1 cellular context compared by ENCODE assay signal in the genomic region with DNA sequence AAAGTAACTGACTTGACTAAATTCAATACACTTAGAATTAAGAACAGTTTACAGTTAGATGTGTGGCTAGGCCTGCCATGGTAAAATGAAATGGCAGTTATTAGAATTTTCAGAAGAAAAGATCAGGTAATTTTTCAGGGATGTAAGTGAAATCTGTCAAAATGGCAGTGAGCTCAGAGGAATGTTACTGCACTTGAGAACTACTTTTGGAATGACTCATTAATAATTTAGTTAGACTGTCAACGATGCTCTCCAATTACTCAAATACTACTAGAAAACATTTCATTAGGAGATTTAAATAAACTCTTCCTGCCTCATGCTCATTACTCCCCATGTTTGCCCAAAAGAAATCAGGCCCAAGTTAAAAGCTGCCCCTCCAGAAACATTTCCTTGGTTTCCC.
TF ChIP-seq lines count a peak whose summit lies in the region.

No MANE protein-coding gene starts in this region.

TF ChIP-seq in SK-N-SH treated with all-trans-retinoic acid at 6 μM for 48 hours, 23 proteins besides CTCF, POLR2A, EP300 and RAD21 (continued from another document):
- TF ChIP-seq CREB5 (CRISPR knock-in tag; IDR thresholded peaks at IDR 0.05; ENCODE audit: low read depth) (peak; percentile 47; the same call in 1 of the 2 replicates), ZC3H10 (CRISPR knock-in tag; IDR thresholded peaks at IDR 0.05) (0 out of 2 replicates have a peak, but pooled peaks have one; percentile 46), OSR1 (CRISPR knock-in tag; IDR thresholded peaks at IDR 0.05) (no peak), ZNF70 (CRISPR knock-in tag; IDR thresholded peaks at IDR 0.05) (no peak), ZFP3 (CRISPR knock-in tag; IDR thresholded peaks at IDR 0.05) (no peak), BACH2 (CRISPR knock-in tag; IDR thresholded peaks at IDR 0.05; ENCODE audit: borderline replicate concordance) (no peak), ZFP30 (CRISPR knock-in tag; IDR thresholded peaks at IDR 0.05) (no peak), CSDC2 (CRISPR knock-in tag; IDR thresholded peaks at IDR 0.05) (no peak), SNAI2 (CRISPR knock-in tag; IDR thresholded peaks at IDR 0.05) (no peak), ZNF8 (CRISPR knock-in tag; IDR thresholded peaks at IDR 0.05) (no peak), ZNF565 (CRISPR knock-in tag; conservative IDR thresholded peaks at IDR 0.05; ENCODE audit: low read depth) (no peak), RARB (CRISPR knock-in tag; IDR thresholded peaks at IDR 0.05) (no peak), POU6F1 (CRISPR knock-in tag; IDR thresholded peaks at IDR 0.05; ENCODE audit: borderline replicate concordance, low read depth) (no peak)
- TF ChIP-seq, protein P1, sequence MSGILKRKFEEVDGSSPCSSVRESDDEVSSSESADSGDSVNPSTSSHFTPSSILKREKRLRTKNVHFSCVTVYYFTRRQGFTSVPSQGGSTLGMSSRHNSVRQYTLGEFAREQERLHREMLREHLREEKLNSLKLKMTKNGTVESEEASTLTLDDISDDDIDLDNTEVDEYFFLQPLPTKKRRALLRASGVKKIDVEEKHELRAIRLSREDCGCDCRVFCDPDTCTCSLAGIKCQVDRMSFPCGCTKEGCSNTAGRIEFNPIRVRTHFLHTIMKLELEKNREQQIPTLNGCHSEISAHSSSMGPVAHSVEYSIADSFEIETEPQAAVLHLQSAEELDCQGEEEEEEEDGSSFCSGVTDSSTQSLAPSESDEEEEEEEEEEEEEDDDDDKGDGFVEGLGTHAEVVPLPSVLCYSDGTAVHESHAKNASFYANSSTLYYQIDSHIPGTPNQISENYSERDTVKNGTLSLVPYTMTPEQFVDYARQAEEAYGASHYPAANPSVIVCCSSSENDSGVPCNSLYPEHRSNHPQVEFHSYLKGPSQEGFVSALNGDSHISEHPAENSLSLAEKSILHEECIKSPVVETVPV (CRISPR knock-in tag; IDR thresholded peaks at IDR 0.05), result no peak
